Comparison of ENCODE assay signal across 8 cellular contexts in genomic region chr1:116151739-116152576, GRCh38. TPM values are rescaled to one million over a fixed set of nuclear protein-coding genes. Genes with fewer than 3 reads are reported as not detected.
A peak's percentile ranks its signal among the peaks of the same experiment; 100 is the strongest.
DNase-seq lines count a peak whose midpoint lies in the region; ATAC-seq and TF ChIP-seq lines count a peak whose summit lies in the region.

No MANE protein-coding gene starts in this region.

- peak; percentile 71 for DNase-seq in COLO829 (ENCODE audit: low spot score)
- DNase-seq in HL-60 (ENCODE audit: low read depth in 1 of 2, low spot score in 1 of 2): peak; percentile 57 to 63
- DNase-seq in NOMO-1 treated with dmso at 0.1 percent for 144 hours (lab: John Stamatoyannopoulos, UW; ENCODE audit: unreplicated experiment): peak; percentile 47
- peak; percentile 74 for DNase-seq in activated T-cell treated with anti-CD3 and anti-CD28 coated beads for 24 hours (ENCODE audit: low read depth)
- DNase-seq in stimulated activated CD8-positive, alpha-beta memory T cell treated with anti-CD3 and anti-CD28 coated beads, Interleukin-7, amount 100 ng/mL, for 24 hours (ENCODE audit: low read depth): peak; percentile 43

- no peaks in the 10 kb centered on the region for H3K27me3 ChIP-seq in HL-60 (ENCODE audit: insufficient read depth, poor library complexity, severe bottlenecking)
- H3K27me3 ChIP-seq in muscle layer of duodenum (ENCODE audit: low read depth, low read length): no peaks in the 10 kb centered on the region

- peak; percentile 73 for TF ChIP-seq CTCF in HL-60 (IDR thresholded peaks at IDR 0.05; ENCODE audit: insufficient read depth, low read length)

- 0 out of 2 replicates have a peak overlapping the region, but pooled peaks have one; percentile 38 for H3K27ac ChIP-seq in HL-60 (replicated peaks)
- no peak overlapping the region for H3K27ac ChIP-seq in muscle layer of duodenum (ENCODE audit: low read length)

- H3K4me3 ChIP-seq in HL-60 (replicated peaks; ENCODE audit: insufficient read depth, low read length): peak overlapping the region; percentile 35
- H3K4me3 ChIP-seq in muscle layer of duodenum (ENCODE audit: low read depth in 1 of 2, low read length in 2 of 2): peak overlapping the region; percentile 32 to 58

- H3K36me3 ChIP-seq in muscle layer of duodenum (ENCODE audit: control insufficient read depth in 1 of 2, insufficient read depth in 2 of 2, low read length in 2 of 2): no peaks in the 10 kb centered on the region

- no peaks in the 10 kb centered on the region for H3K9me3 ChIP-seq in muscle layer of duodenum (ENCODE audit: control insufficient read depth in 1 of 2, low read length in 2 of 2)

- H3K4me1 ChIP-seq in muscle layer of duodenum (ENCODE audit: control insufficient read depth in 1 of 2, insufficient read depth in 2 of 2, low read length in 2 of 2): peaks cover 0 to 18% of the 10 kb centered on the region in 2 donors

- ATAC-seq in GM19467 (IDR thresholded peaks at IDR 0.05; ENCODE audit: unreplicated experiment): peak; percentile 96
- peak; percentile 95 for ATAC-seq in esophagus mucosa

RNA-seq across cellular contexts. Expression of gene MAB21L3, which starts 40.8 kb away (rescaled TPM):
- total RNA-seq in esophagus mucosa: 6.7 TPM
